1 cellular context compared by ENCODE assay signal in the genomic region with DNA sequence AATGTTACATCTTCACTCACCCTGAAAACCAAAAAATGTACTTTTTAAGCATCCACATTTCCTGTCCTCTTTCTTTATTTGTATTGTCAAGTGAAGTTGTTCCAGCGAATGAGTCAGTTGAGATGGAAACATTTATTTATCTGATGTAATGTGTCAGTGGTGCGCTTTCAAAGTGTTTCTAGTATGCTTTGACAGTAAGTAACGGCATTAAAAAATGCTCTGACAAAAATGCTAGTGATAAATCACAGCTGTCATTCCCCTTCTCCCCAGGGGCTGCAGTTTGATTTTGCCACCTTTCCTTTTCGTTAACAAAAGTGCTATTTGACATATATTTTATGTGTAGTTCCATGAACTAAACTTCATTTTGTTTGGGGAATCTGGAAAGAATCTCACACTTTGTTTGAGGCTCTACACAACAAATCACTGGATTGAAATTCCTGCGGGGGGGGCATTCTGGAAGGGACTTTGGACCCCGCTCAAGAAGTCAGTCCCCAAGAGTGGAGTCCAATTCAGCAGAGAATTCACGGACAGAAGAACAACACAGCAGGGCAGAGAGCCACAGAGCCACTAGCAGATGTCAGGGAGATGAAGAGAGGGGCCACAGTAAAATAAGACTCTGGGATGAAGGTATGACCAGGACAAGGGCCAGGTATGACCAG.
TF ChIP-seq lines count a peak whose summit lies in the region.

No MANE protein-coding gene starts in this region.

TF ChIP-seq in K562, 482 proteins besides CTCF, POLR2A, EP300 and RAD21 (continued from another document):
- TF ChIP-seq, protein P1, sequence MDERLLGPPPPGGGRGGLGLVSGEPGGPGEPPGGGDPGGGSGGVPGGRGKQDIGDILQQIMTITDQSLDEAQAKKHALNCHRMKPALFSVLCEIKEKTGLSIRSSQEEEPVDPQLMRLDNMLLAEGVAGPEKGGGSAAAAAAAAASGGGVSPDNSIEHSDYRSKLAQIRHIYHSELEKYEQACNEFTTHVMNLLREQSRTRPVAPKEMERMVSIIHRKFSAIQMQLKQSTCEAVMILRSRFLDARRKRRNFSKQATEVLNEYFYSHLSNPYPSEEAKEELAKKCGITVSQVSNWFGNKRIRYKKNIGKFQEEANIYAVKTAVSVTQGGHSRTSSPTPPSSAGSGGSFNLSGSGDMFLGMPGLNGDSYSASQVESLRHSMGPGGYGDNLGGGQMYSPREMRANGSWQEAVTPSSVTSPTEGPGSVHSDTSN (CRISPR knock-in tag; IDR thresholded peaks at IDR 0.05; ENCODE audit: low read depth): no peak
- TF ChIP-seq, protein P1 (tag; conservative IDR thresholded peaks at IDR 0.05; ENCODE audit: low read depth): peak; percentile 63
- TF ChIP-seq FOXP1 (CRISPR knock-in tag; IDR thresholded peaks at IDR 0.05) (no peak), TEAD2 (tag; IDR thresholded peaks at IDR 0.05) (peak; percentile 69), ZSCAN29 (IDR thresholded peaks at IDR 0.05) (no peak)
- TF ChIP-seq, protein P2, sequence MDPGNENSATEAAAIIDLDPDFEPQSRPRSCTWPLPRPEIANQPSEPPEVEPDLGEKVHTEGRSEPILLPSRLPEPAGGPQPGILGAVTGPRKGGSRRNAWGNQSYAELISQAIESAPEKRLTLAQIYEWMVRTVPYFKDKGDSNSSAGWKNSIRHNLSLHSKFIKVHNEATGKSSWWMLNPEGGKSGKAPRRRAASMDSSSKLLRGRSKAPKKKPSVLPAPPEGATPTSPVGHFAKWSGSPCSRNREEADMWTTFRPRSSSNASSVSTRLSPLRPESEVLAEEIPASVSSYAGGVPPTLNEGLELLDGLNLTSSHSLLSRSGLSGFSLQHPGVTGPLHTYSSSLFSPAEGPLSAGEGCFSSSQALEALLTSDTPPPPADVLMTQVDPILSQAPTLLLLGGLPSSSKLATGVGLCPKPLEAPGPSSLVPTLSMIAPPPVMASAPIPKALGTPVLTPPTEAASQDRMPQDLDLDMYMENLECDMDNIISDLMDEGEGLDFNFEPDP (CRISPR knock-in tag; IDR thresholded peaks at IDR 0.05): no peak
